8 cellular contexts compared by ENCODE assay signal in the genomic region with DNA sequence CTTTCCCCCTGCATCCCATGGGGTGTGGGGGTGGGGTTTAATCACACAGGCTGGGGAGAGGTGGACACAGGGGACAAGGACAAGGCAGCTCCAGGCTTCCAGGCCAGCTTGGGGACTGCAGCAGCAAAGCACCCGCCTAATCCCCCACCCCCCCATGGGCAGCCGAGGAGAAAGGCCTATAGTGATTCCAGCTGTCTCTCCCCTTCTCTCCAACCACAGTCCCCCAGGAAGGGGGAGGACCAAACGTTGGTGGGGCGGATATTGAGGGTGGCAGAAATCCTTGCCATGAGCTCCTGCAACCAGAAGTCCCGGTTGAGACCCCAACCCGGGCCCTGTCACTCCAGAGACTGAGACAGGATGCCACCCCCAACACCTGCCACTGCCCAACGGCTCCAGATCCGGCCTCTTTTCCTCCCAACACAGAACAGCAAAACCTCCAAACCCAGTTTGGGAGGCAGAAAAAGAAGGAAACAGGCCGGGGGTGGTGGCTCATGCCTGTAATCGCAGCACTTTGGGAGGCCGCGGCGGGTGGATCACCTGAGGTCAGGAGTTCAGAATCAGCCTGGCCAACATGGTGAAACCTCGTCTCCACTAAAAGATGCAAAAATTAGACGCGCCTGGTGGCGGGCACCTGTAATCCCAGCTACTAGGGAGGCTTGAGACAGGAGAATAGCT. TPM values are rescaled to one million over a fixed set of nuclear protein-coding genes. Genes with fewer than 3 reads are reported as not detected.
DNase-seq lines count a peak whose midpoint lies in the region; ATAC-seq and TF ChIP-seq lines count a peak whose summit lies in the region.

No MANE protein-coding gene starts in this region.

- peaks cover 18% of the 10 kb centered on the region for H3K36me3 Mint-ChIP-seq in endodermal cell (ENCODE audit: low read depth)
- no peaks in the 10 kb centered on the region for H3K36me3 Mint-ChIP-seq in naive thymus-derived CD8-positive, alpha-beta T cell

- H3K27me3 Mint-ChIP-seq in endodermal cell (ENCODE audit: insufficient read depth) = no peaks in the 10 kb centered on the region
- peaks cover 0 to 24% (median 8%) of the 10 kb centered on the region in 5 donors for H3K27me3 Mint-ChIP-seq in naive thymus-derived CD8-positive, alpha-beta T cell

- peaks cover 53% of the 10 kb centered on the region for H3K4me1 ChIP-seq in ACC112 (ENCODE audit: control insufficient read depth, insufficient read depth, low read length, unreplicated experiment)
- H3K4me1 ChIP-seq in endodermal cell (ENCODE audit: control insufficient read depth, insufficient read depth, low read length) = peaks cover 34% of the 10 kb centered on the region

- H3K79me2 ChIP-seq in ACC112 (ENCODE audit: control insufficient read depth, insufficient read depth, low read length, unreplicated experiment) = peaks cover 63% of the 10 kb centered on the region

- H3K36me3 ChIP-seq in ACC112 (ENCODE audit: insufficient read depth, low read length) = peaks cover 6% of the 10 kb centered on the region; the same call in 1 of the 2 replicates
- H3K36me3 ChIP-seq in MG63 = peaks cover 58% of the 10 kb centered on the region
- H3K36me3 ChIP-seq in endodermal cell (ENCODE audit: control insufficient read depth, insufficient read depth, low read length) = peaks cover 23% of the 10 kb centered on the region

- no peak for DNase-seq in MG63
- peak; percentile 58 for DNase-seq in endodermal cell
- no peak for DNase-seq in naive thymus-derived CD8-positive, alpha-beta T cell
- no peak for DNase-seq in C1 segment of cervical spinal cord (lab: John Stamatoyannopoulos, UW)
- DNase-seq in stimulated activated CD4-positive, alpha-beta T cell treated with anti-CD3 and anti-CD28 coated beads, Interleukin-4, amount 100 ng/mL, for 1 hour = no peak
- DNase-seq in NCI-H1436 (lab: John Stamatoyannopoulos, UW) = no peak

- peak overlapping the region; percentile 99 for H3K9ac ChIP-seq in endodermal cell (ENCODE audit: extremely low read depth, low read length, poor library complexity, severe bottlenecking)

- TF ChIP-seq CTCF in endodermal cell (conservative IDR thresholded peaks at IDR 0.05) = no peak

- H3K27ac ChIP-seq in ACC112 (ENCODE audit: low read depth, low read length) = peak overlapping the region; percentile 46; the same call in 1 of the 2 replicates
- no peak overlapping the region for H3K27ac ChIP-seq in endodermal cell (ENCODE audit: low read depth, low read length)

- no peaks in the 10 kb centered on the region for H3K9me3 ChIP-seq in MG63
- no peaks in the 10 kb centered on the region for H3K9me3 ChIP-seq in endodermal cell (ENCODE audit: control insufficient read depth, low read length)

- ATAC-seq in naive thymus-derived CD8-positive, alpha-beta T cell = no peak
- no peak for ATAC-seq in HG03354 (IDR thresholded peaks at IDR 0.05; ENCODE audit: poor library complexity, severe bottlenecking, unreplicated experiment)

- peak overlapping the region; percentile 91 for H3K27ac Mint-ChIP-seq in endodermal cell
- no peak overlapping the region for H3K27ac Mint-ChIP-seq in naive thymus-derived CD8-positive, alpha-beta T cell

- no peaks in the 10 kb centered on the region for H3K9me3 Mint-ChIP-seq in endodermal cell
- no peaks in the 10 kb centered on the region for H3K9me3 Mint-ChIP-seq in naive thymus-derived CD8-positive, alpha-beta T cell

- peaks cover 40% of the 10 kb centered on the region for H3K4me1 Mint-ChIP-seq in endodermal cell
- peaks cover 20 to 69% (median 59%) of the 10 kb centered on the region in 4 donors for H3K4me1 Mint-ChIP-seq in naive thymus-derived CD8-positive, alpha-beta T cell

- H2AFZ ChIP-seq in ACC112 (ENCODE audit: low read length, unreplicated experiment) = no peak overlapping the region

- peak overlapping the region; percentile 93 for H3K4me3 ChIP-seq in ACC112 (ENCODE audit: low read depth, low read length)
- H3K4me3 ChIP-seq in MG63 = peak overlapping the region; percentile 91
- H3K4me3 ChIP-seq in endodermal cell (ENCODE audit: low read length) = peak overlapping the region; percentile 85

- H3K27me3 ChIP-seq in ACC112 (ENCODE audit: insufficient read depth, low read length) = no peaks in the 10 kb centered on the region
- no peaks in the 10 kb centered on the region for H3K27me3 ChIP-seq in MG63
- H3K27me3 ChIP-seq in endodermal cell (ENCODE audit: control insufficient read depth, insufficient read depth, low read length, poor library complexity, severe bottlenecking) = no peaks in the 10 kb centered on the region

- POLR2A ChIA-PET in naive thymus-derived CD8-positive, alpha-beta T cell (lab: Charles Lee) = interaction anchor here (0.7 to 0.9 kb wide), 2 partner anchors 15 to 146 kb away, joined by 6 read pairs; no protein-coding TSS in a partner anchor

- H3K4me3 Mint-ChIP-seq in endodermal cell = peak overlapping the region; percentile 86
- H3K4me3 Mint-ChIP-seq in naive thymus-derived CD8-positive, alpha-beta T cell = peak overlapping the region in 9 of 10 donors; percentile 52 to 83 (median 66)

- 7 to 8% methylated on average over 11 to 16 of the region's 17 CpGs for WGBS in endodermal cell (ENCODE audit: insufficient coverage in 1 of 2, insufficient read length in 1 of 2), 2 experiments

RNA-seq across cellular contexts. Expression of gene EPHA2, which starts 1.7 kb away (rescaled TPM):
- 68.4 and 80.5 TPM in 2 replicates for total RNA-seq in MG63 (2014; rRNA removed; shearing (Covaris generic); ENCODE audit: low replicate concordance)
- total RNA-seq in endodermal cell = 10 to 100 TPM; 56.5 to 64.3 TPM
- 56.0 TPM for polyA plus RNA-seq in endodermal cell (2013, experiment 1 of 2)
- 56.3 TPM for polyA plus RNA-seq in endodermal cell (2013, experiment 2 of 2)
- not detected for total RNA-seq in naive thymus-derived CD8-positive, alpha-beta T cell
- polyA plus RNA-seq in naive thymus-derived CD8-positive, alpha-beta T cell = not detected

RNA-seq across cellular contexts. Expression of gene ARHGEF19, which starts 58.3 kb away (rescaled TPM):
- 20.4 and 36.3 TPM in 2 replicates for total RNA-seq in MG63 (2014; rRNA removed; shearing (Covaris generic); ENCODE audit: low replicate concordance)
- 10 to 100 TPM; 14.8 to 17.5 TPM for total RNA-seq in endodermal cell
- 10.2 TPM for polyA plus RNA-seq in endodermal cell (2013, experiment 1 of 2)
- 10.8 TPM for polyA plus RNA-seq in endodermal cell (2013, experiment 2 of 2)
- total RNA-seq in naive thymus-derived CD8-positive, alpha-beta T cell = 10 to 100 TPM; 11.9 to 12.7 TPM
- polyA plus RNA-seq in naive thymus-derived CD8-positive, alpha-beta T cell = 1 to 10 TPM; 6.4 to 8.9 (median 7.7) TPM

Comparison
In these comparisons a context has a peak if more than half of its experiments do, and no peak if none do; other contexts are left out.
1. RNA of gene EPHA2, which starts 1.7 kb away (total RNA-seq): 68.4 to 80.5 TPM in MG63 and 56.5 to 64.3 TPM in endodermal cell; not detected in naive thymus-derived CD8-positive, alpha-beta T cell; every median in the first group is over 10 times any median in the second.
2. Peak in every context shown above with its lines, with median percentiles within 50 percentile points of each other: H3K4me3 ChIP-seq.